In the genomic region with DNA sequence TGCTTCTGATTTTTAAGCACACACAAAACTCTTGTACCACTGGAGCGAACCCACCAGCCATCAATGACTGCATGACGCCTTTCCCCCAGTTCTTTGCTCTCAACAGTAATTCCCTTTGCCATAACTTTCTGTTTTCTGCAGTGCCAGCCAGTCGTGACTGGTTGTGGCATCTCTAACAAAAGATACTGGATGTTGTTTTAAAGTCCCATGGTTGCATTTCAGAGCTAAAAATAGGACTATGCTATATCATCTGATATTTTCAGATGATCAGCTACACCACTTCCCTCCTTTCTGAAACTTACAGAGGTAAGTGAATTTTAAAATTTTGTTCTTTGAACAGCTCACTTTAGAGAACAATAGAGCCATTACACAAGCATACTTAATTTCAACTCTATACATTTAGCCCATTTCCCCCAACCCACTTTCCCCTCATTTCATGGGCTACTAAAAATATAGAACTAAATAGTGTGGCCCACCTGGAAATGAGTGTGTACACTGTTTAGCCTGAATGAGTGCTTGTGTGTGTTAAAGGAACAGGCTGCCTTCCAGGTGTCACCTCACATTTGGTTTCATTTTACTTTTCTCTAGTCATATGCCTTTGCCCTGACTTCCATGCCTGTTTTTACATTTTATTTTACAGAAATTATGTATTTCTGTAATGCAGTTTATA, we compare ENCODE assay signal across 9 cellular contexts.
DNase-seq lines count a peak whose midpoint lies in the region; ATAC-seq and TF ChIP-seq lines count a peak whose summit lies in the region.
"Had no signal": no experiment of that assay in that cellular context is flagged by ENCODE, and none has a peak within 500 bp of the region (broad histone marks: within the 10 kb centered on the region; RNA-seq: fewer than 3 reads in every experiment).

No MANE protein-coding gene starts in this region.

- WGBS in upper lobe of left lung, 2 donors: 74 to 80% methylated on average over 3 of the region's 3 CpGs

- H3K4me3 ChIP-seq in BLaER1 treated with 17β-estradiol and CSF1 and Interleukin-3, amounts not matched to agents 10 nM and 100 nM: no peak overlapping the region
- no peak overlapping the region for H3K4me3 ChIP-seq in upper lobe of left lung

- TF ChIP-seq CTCF in upper lobe of left lung (IDR thresholded peaks at IDR 0.05): no peak

- DNase-seq in upper lobe of left lung (no peak), glomerular visceral epithelial cell (ENCODE audit: extremely low spot score) (no peak), AML-193 (lab: John Stamatoyannopoulos, UW) (no peak), NCI-H1105 treated with DMSO at 0.1 percent for 48 hours (lab: John Stamatoyannopoulos, UW) (no peak)
- DNase-seq: glutamatergic neuron had no signal

- ATAC-seq in GM18873 (IDR thresholded peaks at IDR 0.05; ENCODE audit: low FRiP score, unreplicated experiment) (peak; percentile 75), HG02642 (IDR thresholded peaks at IDR 0.05; ENCODE audit: poor library complexity, unreplicated experiment) (peak; percentile 84), HG03565 (IDR thresholded peaks at IDR 0.05; ENCODE audit: unreplicated experiment) (peak; percentile 59), upper lobe of left lung (ENCODE audit: low FRiP score in 2 of 2) (no peak)

- H3K9me3 ChIP-seq in BLaER1 treated with 17β-estradiol and CSF1 and Interleukin-3, amounts not matched to agents 10 nM and 100 nM (replicated peaks in 1 of 11): peaks cover 0 to 30% (median 6%) of the 10 kb centered on the region in 11 experiments; a peak in 12 of 22 replicates
- H3K9me3 ChIP-seq in upper lobe of left lung: no peaks in the 10 kb centered on the region

- H3K4me1 ChIP-seq in BLaER1 treated with 17β-estradiol and CSF1 and Interleukin-3, amounts not matched to agents 10 nM and 100 nM: peaks cover 12 to 46% (median 21%) of the 10 kb centered on the region in 10 experiments
- no peaks in the 10 kb centered on the region for H3K4me1 ChIP-seq in upper lobe of left lung

- TF ChIP-seq POLR2A in upper lobe of left lung (IDR thresholded peaks at IDR 0.05): no peak

- no peaks in the 10 kb centered on the region for H4K20me1 ChIP-seq in BLaER1 treated with 17β-estradiol and CSF1 and Interleukin-3, amounts not matched to agents 10 nM and 100 nM

- H3K9ac ChIP-seq in BLaER1 treated with 17β-estradiol and CSF1 and Interleukin-3, amounts not matched to agents 10 nM and 100 nM: peak overlapping the region in 2 of 11 experiments; percentile 15 to 27; a peak in 3 of 22 replicates

- H3K27me3 ChIP-seq in BLaER1 treated with 17β-estradiol and CSF1 and Interleukin-3, amounts not matched to agents 10 nM and 100 nM: no peaks in the 10 kb centered on the region
- H3K27me3 ChIP-seq in upper lobe of left lung: no peaks in the 10 kb centered on the region

- no peaks in the 10 kb centered on the region for H3K36me3 ChIP-seq in BLaER1 treated with 17β-estradiol and CSF1 and Interleukin-3, amounts not matched to agents 10 nM and 100 nM
- H3K36me3 ChIP-seq in upper lobe of left lung: no peaks in the 10 kb centered on the region

- H3K27ac ChIP-seq in BLaER1 treated with 17β-estradiol and CSF1 and Interleukin-3, amounts not matched to agents 10 nM and 100 nM: peak overlapping the region in 8 of 11 experiments; percentile 8 to 49 (median 40); a peak in 12 of 22 replicates
- H3K27ac ChIP-seq in upper lobe of left lung: no peak overlapping the region

- no peak for TF ChIP-seq EP300 in upper lobe of left lung (IDR thresholded peaks at IDR 0.05)

- peak overlapping the region; percentile 42 to 84 (median 63) for H3K4me2 ChIP-seq in BLaER1 treated with 17β-estradiol and CSF1 and Interleukin-3, amounts not matched to agents 10 nM and 100 nM

Comparison
In these comparisons a context has a peak if more than half of its experiments do, and no peak if none do; other contexts are left out.
1. H3K27ac ChIP-seq: peak in BLaER1 treated with 17β-estradiol and CSF1 and Interleukin-3, amounts not matched to agents 10 nM and 100 nM (8 of 11); none in upper lobe of left lung (0 of 4).
2. ATAC-seq: peak in GM18873 (single experiment), HG02642 (single experiment) and HG03565 (single experiment); none in upper lobe of left lung (0 of 2).